ENCODE assay signal across 7 cellular contexts in genomic region chr5:30385754-30386153, GRCh38.
"Had no signal": no experiment of that assay in that cellular context is flagged by ENCODE, and none has a peak within 500 bp of the region (broad histone marks: within the 10 kb centered on the region; RNA-seq: fewer than 3 reads in every experiment).

No MANE protein-coding gene starts in this region.

- FAIRE-seq: GM12878, GM12891, GM12892, GM18507, GM19239 had no signal

- DNase-seq: GDM1, GF-D8 had no signal

- ATAC-seq: GM12878 had no signal

- H3K4me3 ChIP-seq: GM12878 had no signal
